Comparison of ENCODE assay signal across 25 cellular contexts in the genomic region with DNA sequence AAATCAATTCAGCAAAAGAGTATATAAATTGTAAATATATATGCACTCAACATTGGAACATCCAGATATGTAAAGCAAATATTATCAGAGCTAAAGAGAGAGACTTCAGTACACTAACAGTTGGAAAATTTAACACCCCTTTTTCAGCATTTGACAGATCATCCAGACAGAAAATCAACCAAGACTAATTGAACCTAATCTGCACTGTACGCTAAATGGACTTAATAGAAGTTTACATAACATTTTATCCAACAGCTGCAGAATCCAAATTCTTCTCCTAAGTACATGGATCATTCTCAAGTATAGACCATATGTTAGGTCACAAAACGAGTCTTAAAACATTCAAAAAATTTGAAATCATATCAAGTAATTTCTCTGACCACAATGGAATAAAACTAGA.
"Had no signal": no experiment of that assay in that cellular context is flagged by ENCODE, and none has a peak within 500 bp of the region (broad histone marks: within the 10 kb centered on the region; RNA-seq: fewer than 3 reads in every experiment).

No MANE protein-coding gene starts in this region.

- H3K36me3 ChIP-seq: stomach, suprapubic skin, thoracic aorta, thyroid gland, tibial artery, tibial nerve, transverse colon, upper lobe of left lung, upper lobe of right lung, uterus, vagina had no signal

- H3K27ac ChIP-seq: stomach, suprapubic skin, testis, thoracic aorta, thyroid gland, tibial artery, tibial nerve, transverse colon, upper lobe of left lung, upper lobe of right lung, uterus, vagina had no signal

- FAIRE-seq: urothelium cell line had no signal

- H3K27me3 ChIP-seq: stomach, suprapubic skin, testis, thyroid gland, tibial artery, tibial nerve, transverse colon, upper lobe of left lung, upper lobe of right lung, uterus, vagina had no signal

- H3K4me1 ChIP-seq: stomach, suprapubic skin, testis, tibial artery, tibial nerve, transverse colon, upper lobe of right lung, uterus, vagina had no signal

- H3K4me3 ChIP-seq: stomach, suprapubic skin, testis, thoracic aorta, thyroid gland, tibial artery, tibial nerve, transverse colon, upper lobe of left lung, upper lobe of right lung, uterus, vagina had no signal

- H3K9me3 ChIP-seq: suprapubic skin, testis, thoracic aorta, thyroid gland, tibial artery, transverse colon, upper lobe of left lung, upper lobe of right lung, uterus, vagina had no signal

- DNase-seq: stimulated activated CD4-positive, alpha-beta T cell treated with anti-CD3 and anti-CD28 coated beads, Interleukin-2, amount 100 ng/mL, for 48 hours; stimulated activated CD4-positive, alpha-beta T cell treated with anti-CD3 and anti-CD28 coated beads, Interleukin-4, amount 100 ng/mL, for 1 hour; stimulated activated CD4-positive, alpha-beta T cell treated with anti-CD3 and anti-CD28 coated beads, Interleukin-4, amount 100 ng/mL, for 24 hours; stimulated activated CD4-positive, alpha-beta T cell treated with anti-CD3 and anti-CD28 coated beads, Interleukin-4, amount 100 ng/mL, for 4 hours; stimulated activated CD8-positive, alpha-beta memory T cell treated with anti-CD3 and anti-CD28 coated beads, Interleukin-4, amount 100 ng/mL, for 48 hours; stimulated activated naive B cell treated with anti-CD40 and anti-IgM and Interleukin-4, amounts not matched to agents 10 μg/mL and 1 μg/mL and 100 μg/mL, for 72 hours; stimulated activated naive CD4-positive, alpha-beta T cell; stimulated activated naive CD4-positive, alpha-beta T cell treated with Interleukin-2 at 50 U/mL for 16 hours; stimulated activated naive CD8-positive, alpha-beta T cell treated with anti-CD3 and anti-CD28 coated beads, Interleukin-15, amount 100 ng/mL, for 72 hours; stimulated activated naive CD8-positive, alpha-beta T cell treated with anti-CD3 and anti-CD28 coated beads, Interleukin-15, Interleukin-2, amounts not matched to agents 100 U/mL and 50 U/mL, for 24 hours; stomach; substantia nigra; testis; thyroid gland; tibial artery; transverse colon; trophoblast cell; upper lobe of left lung; upper lobe of right lung; uterus had no signal
